Comparison of ENCODE assay signal across 10 cellular contexts in the genomic region with DNA sequence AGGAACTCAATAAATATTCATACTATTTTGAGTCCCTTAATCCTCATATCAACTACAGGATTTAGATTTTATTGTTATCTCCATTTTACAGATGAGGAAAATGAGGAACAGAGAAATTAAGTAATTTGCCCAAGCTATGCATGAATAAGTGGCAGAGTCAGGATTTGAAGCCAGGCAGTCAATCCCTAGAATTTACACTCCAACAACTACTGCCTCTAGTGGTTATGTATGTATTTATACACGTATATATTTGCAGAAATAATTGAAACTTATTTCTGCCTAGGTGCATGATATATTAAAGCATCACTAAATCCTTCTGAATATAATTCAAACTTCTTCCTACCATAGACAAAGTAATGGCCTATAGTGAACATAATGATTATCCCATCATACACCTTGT.
DNase-seq lines count a peak whose midpoint lies in the region; ATAC-seq and TF ChIP-seq lines count a peak whose summit lies in the region.
"Had no signal": no experiment of that assay in that cellular context is flagged by ENCODE, and none has a peak within 500 bp of the region (broad histone marks: within the 10 kb centered on the region; RNA-seq: fewer than 3 reads in every experiment).

No MANE protein-coding gene starts in this region.

- POLR2A ChIA-PET in Panc1 (lab: Charles Lee): no interaction called here

- in situ Hi-C loops in GM23248 (cut with MboI): no loop called here
- in situ Hi-C loops in Panc1 (cut with HindIII; ENCODE audit: low pct_unique_long_range_greater_than_20kb, low sequenced_read_pairs): no loop called here

- no peak overlapping the region for H3K27ac ChIP-seq in GM23248
- H3K27ac ChIP-seq in Panc1 (ENCODE audit: low read length): no peak overlapping the region
- H3K27ac ChIP-seq in esophagus muscularis mucosa (replicated peaks in 1 of 4): no peak overlapping the region
- no peak overlapping the region for H3K27ac ChIP-seq in prostate gland

- peaks cover 12% of the 10 kb centered on the region for H3F3A ChIP-seq in GM23248 (ENCODE audit: insufficient read depth)

- no peaks in the 10 kb centered on the region for H3K9me3 ChIP-seq in GM23248 (ENCODE audit: low read depth)
- H3K9me3 ChIP-seq in Panc1 (ENCODE audit: control insufficient read depth, insufficient read depth, low read depth, low read length): no peaks in the 10 kb centered on the region
- H3K9me3 ChIP-seq in esophagus muscularis mucosa: no peaks in the 10 kb centered on the region
- no peaks in the 10 kb centered on the region for H3K9me3 ChIP-seq in prostate gland
- H3K9me3 ChIP-seq: thoracic aorta had no signal

- no peaks in the 10 kb centered on the region for H3K27me3 Mint-ChIP-seq in Calu3 (ENCODE audit: unreplicated experiment)

- no peaks in the 10 kb centered on the region for H3K9me2 ChIP-seq in GM23248 (ENCODE audit: insufficient read depth)

- ATAC-seq in Panc1: no peak

- H3K4me3 Mint-ChIP-seq in Calu3 (ENCODE audit: low read depth, unreplicated experiment): no peak overlapping the region

- intact Hi-C loops in Calu3 (cut with micrococcal nuclease; ENCODE audit: unreplicated experiment): no loop called here
- intact Hi-C loops in Panc1 (cut with micrococcal nuclease; ENCODE audit: unreplicated experiment): no loop called here
- intact Hi-C loops in esophagus muscularis mucosa (cut with DNase I): no loop called here
- intact Hi-C loops in prostate gland (cut with DNase I): no loop called here

- CTCF ChIA-PET in Calu3 (lab: Charles Lee): interaction anchor here (0.6 to 1.0 kb wide), 3 partner anchors 14 to 189 kb away, joined by 3 read pairs; no protein-coding TSS in a partner anchor
- CTCF ChIA-PET in Panc1 (lab: Charles Lee): no interaction called here

- BruUV-seq in Calu3 (replicated peaks; lab: Mats Ljungman, UMichigan) (no TSS peak), Panc1 (replicated peaks; lab: Mats Ljungman, UMichigan) (no TSS peak)

- no peaks in the 10 kb centered on the region for H3K79me2 ChIP-seq in GM23248 (ENCODE audit: insufficient read depth)

- H3K27ac Mint-ChIP-seq in Calu3 (ENCODE audit: unreplicated experiment): no peak overlapping the region

- H3K36me3 ChIP-seq in GM23248 (ENCODE audit: low read depth): no peaks in the 10 kb centered on the region
- H3K36me3 ChIP-seq in Panc1 (ENCODE audit: control insufficient read depth, insufficient read depth, low read length): no peaks in the 10 kb centered on the region
- H3K36me3 ChIP-seq in esophagus muscularis mucosa: no peaks in the 10 kb centered on the region
- no peaks in the 10 kb centered on the region for H3K36me3 ChIP-seq in prostate gland
- H3K36me3 ChIP-seq: thoracic aorta had no signal

- H4K20me1 ChIP-seq in GM23248 (ENCODE audit: insufficient read depth): no peaks in the 10 kb centered on the region

- no peaks in the 10 kb centered on the region for H3K9me3 Mint-ChIP-seq in Calu3 (ENCODE audit: low read depth, unreplicated experiment)

- no peak overlapping the region for H3K4me2 ChIP-seq in GM23248 (ENCODE audit: unreplicated experiment)

- H3K36me3 Mint-ChIP-seq in Calu3 (ENCODE audit: insufficient read depth, unreplicated experiment): no peaks in the 10 kb centered on the region

- no peak overlapping the region for H2AFZ ChIP-seq in GM23248

- H3K4me1 Mint-ChIP-seq in Calu3 (ENCODE audit: low read depth, unreplicated experiment): peaks cover 9% of the 10 kb centered on the region

- no peak overlapping the region for H3K9ac ChIP-seq in GM23248

- no peaks in the 10 kb centered on the region for H3K27me3 ChIP-seq in GM23248 (replicated peaks; ENCODE audit: insufficient read depth)
- H3K27me3 ChIP-seq in Panc1 (ENCODE audit: control insufficient read depth, insufficient read depth, low read length): no peaks in the 10 kb centered on the region
- H3K27me3 ChIP-seq in esophagus muscularis mucosa: no peaks in the 10 kb centered on the region
- no peaks in the 10 kb centered on the region for H3K27me3 ChIP-seq in prostate gland (replicated peaks; ENCODE audit: insufficient read depth)

- no peak overlapping the region for H3K4me3 ChIP-seq in GM23248
- H3K4me3 ChIP-seq in Panc1 (ENCODE audit: low read depth in 2 of 2, low read length in 2 of 2): no peak overlapping the region
- no peak overlapping the region for H3K4me3 ChIP-seq in fibroblast of the aortic adventitia (ENCODE audit: low read depth, low read length)
- H3K4me3 ChIP-seq in esophagus muscularis mucosa: no peak overlapping the region
- H3K4me3 ChIP-seq in prostate gland: no peak overlapping the region
- H3K4me3 ChIP-seq: thoracic aorta had no signal

- TF ChIP-seq CTCF in Calu3 (IDR thresholded peaks at IDR 0.05; ENCODE audit: unreplicated experiment) (peak; percentile 34), Panc1 (IDR thresholded peaks at IDR 0.05) (peak; percentile 35; the same call in 1 of the 2 replicates), fibroblast of the aortic adventitia (IDR thresholded peaks at IDR 0.05; ENCODE audit: insufficient read depth, low read length) (peak; percentile 18), esophagus muscularis mucosa (IDR thresholded peaks at IDR 0.05) (no peak), prostate gland (IDR thresholded peaks at IDR 0.05) (no peak)

- TF ChIP-seq EP300 in esophagus muscularis mucosa (IDR thresholded peaks at IDR 0.05): no peak

- no peak for TF ChIP-seq POLR2A in esophagus muscularis mucosa (IDR thresholded peaks at IDR 0.05; ENCODE audit: low read depth)
- TF ChIP-seq POLR2A in prostate gland (IDR thresholded peaks at IDR 0.05): no peak

- 81 to 94% methylated on average over 1 of the region's 1 CpG for WGBS in GM23248 (ENCODE audit: low coverage in 1 of 2, low lambda C conversion rate in 2 of 2, missing lambda C conversion rate in 2 of 2), 2 experiments
- 72% methylated on average over 1 of the region's 1 CpG for WGBS in esophagus muscularis mucosa
- 63% methylated on average over 1 of the region's 1 CpG for WGBS in prostate gland

- H3K4me1 ChIP-seq in GM23248 (ENCODE audit: insufficient read depth) (peaks cover 10% of the 10 kb centered on the region; the same call in 1 of the 2 replicates), Panc1 (ENCODE audit: control insufficient read depth, insufficient read depth, low read length) (no peaks in the 10 kb centered on the region), esophagus muscularis mucosa (peaks cover 23 to 40% (median 31%) of the 10 kb centered on the region in 4 donors), prostate gland (replicated peaks) (no peaks in the 10 kb centered on the region)

- DNase-seq in Calu3 (no peak), GM23248 (peak; percentile 21), Panc1 (ENCODE audit: low read depth, low spot score) (no peak), fibroblast of the aortic adventitia (ENCODE audit: low read depth) (no peak), cerebellar cortex (ENCODE audit: low spot score) (no peak), esophagus muscularis mucosa (ENCODE audit: extremely low spot score) (no peak), prostate gland (ENCODE audit: low spot score) (no peak)
- DNase-seq: activated naive CD4-positive, alpha-beta T cell treated with Interleukin-2 at 50 U/mL for 16 hours; foreskin fibroblast had no signal

Comparison
In these comparisons a context has a peak if more than half of its experiments do, and no peak if none do; other contexts are left out.
1. CTCF ChIP-seq: peak in Calu3 (single experiment), Panc1 (single experiment) and fibroblast of the aortic adventitia (single experiment); none in esophagus muscularis mucosa (0 of 3) and prostate gland (0 of 4).